Comparison of ENCODE assay signal across 19 cellular contexts in genomic region chr11:85822814-85823213, GRCh38. TPM values are rescaled to one million over a fixed set of nuclear protein-coding genes. Genes with fewer than 3 reads are reported as not detected.
A peak's percentile ranks its signal among the peaks of the same experiment; 100 is the strongest.
DNase-seq lines count a peak whose midpoint lies in the region; ATAC-seq and TF ChIP-seq lines count a peak whose summit lies in the region.
"Had no signal": no experiment of that assay in that cellular context is flagged by ENCODE, and none has a peak within 500 bp of the region (broad histone marks: within the 10 kb centered on the region; RNA-seq: fewer than 3 reads in every experiment).

No MANE protein-coding gene starts in this region.

- no peaks in the 10 kb centered on the region for H3K9me2 ChIP-seq in MM.1S (replicated peaks; ENCODE audit: insufficient read depth, low read length)

- no peak overlapping the region for H3K4me3 Mint-ChIP-seq in activated CD4-positive, alpha-beta T cell treated with anti-CD3 and anti-CD28 coated beads, Interleukin-2, amount 10 ng/mL, durations not matched to agents 24 days and 14 days
- H3K4me3 Mint-ChIP-seq in naive thymus-derived CD4-positive, alpha-beta T cell, result peak overlapping the region in 8 of 10 donors; percentile 26 to 81 (median 49)
- no peak overlapping the region for H3K4me3 Mint-ChIP-seq in stimulated activated memory B cell treated with anti-CD40 and anti-IgM and Interleukin-4, amounts not matched to agents 10 μg/mL and 1 μg/mL and 100 μg/mL, for 72 hours
- H3K4me3 Mint-ChIP-seq: activated B cell treated with CpG ODN at 0.5 μM for 24 hours; dendritic cell treated with granulocyte-macrophage colony-stimulating factor and Interleukin-4, amounts not matched to agents 40 ng/mL and 50 ng/mL, for 4 days; mesothelial cell of epicardium had no signal

- ATAC-seq in naive thymus-derived CD4-positive, alpha-beta T cell, result no peak
- no peak for ATAC-seq in left cardiac atrium
- ATAC-seq in stimulated activated memory B cell treated with anti-CD40 and anti-IgM and Interleukin-4, amounts not matched to agents 10 μg/mL and 1 μg/mL and 100 μg/mL, for 72 hours, result no peak
- ATAC-seq: A549 had no signal

- CTCF ChIA-PET in naive thymus-derived CD4-positive, alpha-beta T cell (lab: Charles Lee), result interaction anchor here (1.3 to 2.0 kb wide), 2 partner anchors 14 to 127 kb away, joined by 4 to 12 read pairs; no protein-coding TSS in a partner anchor

- H3K4me3 ChIP-seq in MM.1S (ENCODE audit: low read length) (no peak overlapping the region), choroid plexus epithelial cell (ENCODE audit: low read depth, low read length) (no peak overlapping the region)
- no peak overlapping the region for H3K4me3 ChIP-seq in naive thymus-derived CD4-positive, alpha-beta T cell (ENCODE audit: low read length)
- H3K4me3 ChIP-seq: A549, smooth muscle cell had no signal

- H3K36me3 Mint-ChIP-seq in activated CD4-positive, alpha-beta T cell treated with anti-CD3 and anti-CD28 coated beads, Interleukin-2, amount 10 ng/mL, durations not matched to agents 24 days and 14 days (ENCODE audit: low read depth), result peaks cover 4% of the 10 kb centered on the region
- H3K36me3 Mint-ChIP-seq in naive thymus-derived CD4-positive, alpha-beta T cell, result peaks cover 0 to 11% (median 0%) of the 10 kb centered on the region in 5 donors
- no peaks in the 10 kb centered on the region for H3K36me3 Mint-ChIP-seq in stimulated activated memory B cell treated with anti-CD40 and anti-IgM and Interleukin-4, amounts not matched to agents 10 μg/mL and 1 μg/mL and 100 μg/mL, for 72 hours
- H3K36me3 Mint-ChIP-seq: mesothelial cell of epicardium had no signal

- intact Hi-C loops in activated CD4-positive, alpha-beta T cell treated with anti-CD3 and anti-CD28 coated beads, Interleukin-2, amount 10 ng/mL, durations not matched to agents 24 days and 14 days (cut with micrococcal nuclease), result loop anchor here (1.0 to 2.0 kb wide), 2 partner anchors 122 to 159 kb away; no protein-coding TSS in a partner anchor
- intact Hi-C loops in naive thymus-derived CD4-positive, alpha-beta T cell (cut with micrococcal nuclease), result loop anchor here (1.0 to 10.0 kb wide), 6 partner anchors 12 to 982 kb away; partner anchors contain the start of genes PRSS23 (in 1 of the 2), SYTL2 (in 1 of the 2) and TMEM126B (in 1 of the 2)
- intact Hi-C loops in left cardiac atrium (cut with DNase I), result loop anchor here (5.0 to 10.0 kb wide), 2 partner anchors 126 to 128 kb away; no protein-coding TSS in a partner anchor

- DNase-seq in activated CD4-positive, alpha-beta T cell treated with anti-CD3 and anti-CD28 coated beads, Interleukin-2, amount 10 ng/mL, durations not matched to agents 24 days and 14 days, result no peak
- DNase-seq in activated CD4-positive, alpha-beta T cell treated with anti-CD3 and anti-CD28 coated beads for 4 hours, result no peak
- no peak for DNase-seq in MM.1S
- peak; percentile 39 for DNase-seq in choroid plexus epithelial cell (ENCODE audit: low read depth)
- DNase-seq in naive thymus-derived CD4-positive, alpha-beta T cell, result no peak
- DNase-seq in left cardiac atrium, result no peak
- DNase-seq in stimulated activated CD8-positive, alpha-beta memory T cell treated with anti-CD3 and anti-CD28 coated beads, Interleukin-4, amount 100 ng/mL, for 48 hours, result no peak
- DNase-seq: activated B cell treated with CpG ODN at 0.5 μM for 24 hours, Calu3, MV-4-11 had no signal

- H3K9me3 Mint-ChIP-seq in activated CD4-positive, alpha-beta T cell treated with anti-CD3 and anti-CD28 coated beads, Interleukin-2, amount 10 ng/mL, durations not matched to agents 24 days and 14 days, result no peaks in the 10 kb centered on the region
- no peaks in the 10 kb centered on the region for H3K9me3 Mint-ChIP-seq in naive thymus-derived CD4-positive, alpha-beta T cell
- H3K9me3 Mint-ChIP-seq in stimulated activated memory B cell treated with anti-CD40 and anti-IgM and Interleukin-4, amounts not matched to agents 10 μg/mL and 1 μg/mL and 100 μg/mL, for 72 hours, result no peaks in the 10 kb centered on the region
- H3K9me3 Mint-ChIP-seq: activated B cell treated with CpG ODN at 0.5 μM for 24 hours; dendritic cell treated with granulocyte-macrophage colony-stimulating factor and Interleukin-4, amounts not matched to agents 40 ng/mL and 50 ng/mL, for 4 days; mesothelial cell of epicardium had no signal

- no peak overlapping the region for H3K27ac ChIP-seq in MM.1S (ENCODE audit: low read length)
- H3K27ac ChIP-seq in naive thymus-derived CD4-positive, alpha-beta T cell (ENCODE audit: low read depth, low read length), result no peak overlapping the region
- H3K27ac ChIP-seq: parathyroid adenoma had no signal

- no peaks in the 10 kb centered on the region for H4K20me1 ChIP-seq in MM.1S (ENCODE audit: insufficient read depth, low read length)

- H3K4me1 Mint-ChIP-seq in activated CD4-positive, alpha-beta T cell treated with anti-CD3 and anti-CD28 coated beads, Interleukin-2, amount 10 ng/mL, durations not matched to agents 24 days and 14 days, result peaks cover 62% of the 10 kb centered on the region
- H3K4me1 Mint-ChIP-seq in naive thymus-derived CD4-positive, alpha-beta T cell, result peaks cover 30 to 69% (median 66%) of the 10 kb centered on the region in 7 donors
- no peaks in the 10 kb centered on the region for H3K4me1 Mint-ChIP-seq in stimulated activated memory B cell treated with anti-CD40 and anti-IgM and Interleukin-4, amounts not matched to agents 10 μg/mL and 1 μg/mL and 100 μg/mL, for 72 hours
- H3K4me1 Mint-ChIP-seq: activated B cell treated with CpG ODN at 0.5 μM for 24 hours had no signal

- H3K27me3 Mint-ChIP-seq in activated CD4-positive, alpha-beta T cell treated with anti-CD3 and anti-CD28 coated beads, Interleukin-2, amount 10 ng/mL, durations not matched to agents 24 days and 14 days, result peaks cover 2% of the 10 kb centered on the region
- H3K27me3 Mint-ChIP-seq in naive thymus-derived CD4-positive, alpha-beta T cell, result no peaks in the 10 kb centered on the region
- no peaks in the 10 kb centered on the region for H3K27me3 Mint-ChIP-seq in stimulated activated memory B cell treated with anti-CD40 and anti-IgM and Interleukin-4, amounts not matched to agents 10 μg/mL and 1 μg/mL and 100 μg/mL, for 72 hours
- H3K27me3 Mint-ChIP-seq: activated B cell treated with CpG ODN at 0.5 μM for 24 hours had no signal

- H3K9me3 ChIP-seq in MM.1S (replicated peaks; ENCODE audit: insufficient read depth, low read length), result no peaks in the 10 kb centered on the region
- no peaks in the 10 kb centered on the region for H3K9me3 ChIP-seq in naive thymus-derived CD4-positive, alpha-beta T cell (ENCODE audit: control insufficient read depth in 2 of 3, low read length in 3 of 3)
- H3K9me3 ChIP-seq: A549 had no signal

- no peaks in the 10 kb centered on the region for H3K36me3 ChIP-seq in MM.1S (replicated peaks; ENCODE audit: insufficient read depth, low read length)
- H3K36me3 ChIP-seq in naive thymus-derived CD4-positive, alpha-beta T cell (ENCODE audit: control insufficient read depth in 2 of 3, insufficient read depth in 3 of 3, low read length in 3 of 3), result no peaks in the 10 kb centered on the region

- peak overlapping the region; percentile 31; the same call in 1 of the 2 replicates for H3K4me2 ChIP-seq in MM.1S (ENCODE audit: low read depth, low read length)

- H3K27me3 ChIP-seq in MM.1S (replicated peaks; ENCODE audit: insufficient read depth, low read length), result no peaks in the 10 kb centered on the region
- H3K27me3 ChIP-seq in naive thymus-derived CD4-positive, alpha-beta T cell (ENCODE audit: control insufficient read depth in 2 of 2, insufficient read depth in 2 of 2, low read length in 2 of 2), result no peaks in the 10 kb centered on the region

- H2AFZ ChIP-seq in MM.1S (ENCODE audit: low read length), result no peak overlapping the region
- H2AFZ ChIP-seq: parathyroid adenoma had no signal

- TF ChIP-seq CTCF in MM.1S (IDR thresholded peaks at IDR 0.05; ENCODE audit: low read length), result no peak
- TF ChIP-seq CTCF in choroid plexus epithelial cell (conservative IDR thresholded peaks at IDR 0.05; ENCODE audit: low read depth, low read length), result no peak

- POLR2A ChIA-PET in naive thymus-derived CD4-positive, alpha-beta T cell (lab: Charles Lee), result interaction anchor here (1.3 to 2.4 kb wide), 3 partner anchors 8 to 13 kb away, joined by 4 to 10 read pairs (median 8); no protein-coding TSS in a partner anchor

- no peak overlapping the region for H3K9ac ChIP-seq in MM.1S (ENCODE audit: low read length)
- H3K9ac ChIP-seq: parathyroid adenoma had no signal

- H3K79me2 ChIP-seq in MM.1S (ENCODE audit: low read length), result no peaks in the 10 kb centered on the region
- H3K79me2 ChIP-seq: parathyroid adenoma had no signal

- H3K27ac Mint-ChIP-seq in activated CD4-positive, alpha-beta T cell treated with anti-CD3 and anti-CD28 coated beads, Interleukin-2, amount 10 ng/mL, durations not matched to agents 24 days and 14 days, result peak overlapping the region; percentile 53
- H3K27ac Mint-ChIP-seq in naive thymus-derived CD4-positive, alpha-beta T cell, result peak overlapping the region in 8 of 9 donors; percentile 24 to 100 (median 87)
- no peak overlapping the region for H3K27ac Mint-ChIP-seq in stimulated activated memory B cell treated with anti-CD40 and anti-IgM and Interleukin-4, amounts not matched to agents 10 μg/mL and 1 μg/mL and 100 μg/mL, for 72 hours
- H3K27ac Mint-ChIP-seq: activated B cell treated with CpG ODN at 0.5 μM for 24 hours; dendritic cell treated with granulocyte-macrophage colony-stimulating factor and Interleukin-4, amounts not matched to agents 40 ng/mL and 50 ng/mL, for 4 days; mesothelial cell of epicardium had no signal

- peaks cover 33% of the 10 kb centered on the region for H3K4me1 ChIP-seq in MM.1S (ENCODE audit: low read length)
- H3K4me1 ChIP-seq in naive thymus-derived CD4-positive, alpha-beta T cell (ENCODE audit: control insufficient read depth in 2 of 2, insufficient read depth in 2 of 2, low read length in 2 of 2), result peaks cover 50 to 56% of the 10 kb centered on the region in 2 donors

- H3F3A ChIP-seq in MM.1S (ENCODE audit: insufficient read depth, low read length), result peaks cover 10% of the 10 kb centered on the region; the same call in 1 of the 2 replicates

RNA-seq across cellular contexts. Expression of gene SYTL2, which starts 11.9 kb away (rescaled TPM):
- 13.9 and 14.3 TPM in 2 replicates for total RNA-seq in activated CD4-positive, alpha-beta T cell treated with anti-CD3 and anti-CD28 coated beads, Interleukin-2, amount 10 ng/mL, durations not matched to agents 24 days and 14 days
- 10 to 100 TPM; 24.8 to 62.9 (median 27.5) TPM for total RNA-seq in naive thymus-derived CD4-positive, alpha-beta T cell
- 10 to 100 TPM; 12.0 to 33.3 TPM for polyA plus RNA-seq in naive thymus-derived CD4-positive, alpha-beta T cell
- total RNA-seq in left cardiac atrium, result 10 to 100 TPM in 1 of 2 donors, 1 to 10 TPM in 1; 7.2 to 12.4 TPM

RNA-seq across cellular contexts. Expression of gene CCDC83, which starts 32.4 kb away (rescaled TPM):
- not detected in 2 replicates for total RNA-seq in activated CD4-positive, alpha-beta T cell treated with anti-CD3 and anti-CD28 coated beads, Interleukin-2, amount 10 ng/mL, durations not matched to agents 24 days and 14 days
- total RNA-seq in naive thymus-derived CD4-positive, alpha-beta T cell, result not detected
- not detected for polyA plus RNA-seq in naive thymus-derived CD4-positive, alpha-beta T cell
- not detected for total RNA-seq in left cardiac atrium
- total RNA-seq: activated B cell treated with CpG ODN at 0.5 μM for 24 hours, Calu3, fibroblast of villous mesenchyme, mesothelial cell of epicardium, smooth muscle cell, subcutaneous adipose tissue had no signal
- polyA plus RNA-seq: A549, adipose tissue, smooth muscle cell had no signal

Comparison
In these comparisons a context has a peak if more than half of its experiments do, and no peak if none do; other contexts are left out.
1. H3K4me3 Mint-ChIP-seq: peak in naive thymus-derived CD4-positive, alpha-beta T cell (8 of 10); none in activated CD4-positive, alpha-beta T cell treated with anti-CD3 and anti-CD28 coated beads, Interleukin-2, amount 10 ng/mL, durations not matched to agents 24 days and 14 days (single experiment) and stimulated activated memory B cell treated with anti-CD40 and anti-IgM and Interleukin-4, amounts not matched to agents 10 μg/mL and 1 μg/mL and 100 μg/mL, for 72 hours (single experiment).